28 cellular contexts compared by ENCODE assay signal in the genomic region with DNA sequence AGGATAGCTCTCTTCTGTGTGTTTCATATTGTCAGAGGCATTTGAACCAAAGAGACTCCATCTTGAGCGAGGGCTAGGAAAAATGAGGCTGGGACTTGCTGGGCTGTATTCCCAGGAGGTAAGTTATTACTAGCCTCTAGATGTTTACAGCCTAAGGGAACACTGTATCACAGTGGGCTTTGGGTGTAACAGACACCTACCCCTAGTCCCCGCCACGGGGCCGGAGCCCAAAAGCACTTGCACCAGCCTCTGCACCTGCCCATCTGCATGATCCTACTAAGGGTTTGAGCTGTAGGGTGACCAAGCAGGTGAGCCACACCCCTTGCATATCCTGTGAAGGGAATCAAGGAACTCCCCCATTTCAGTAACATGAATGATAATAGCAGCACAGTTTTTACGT.
"Had no signal": no experiment of that assay in that cellular context is flagged by ENCODE, and none has a peak within 500 bp of the region (broad histone marks: within the 10 kb centered on the region; RNA-seq: fewer than 3 reads in every experiment).

No MANE protein-coding gene starts in this region.

- H3K36me3 Mint-ChIP-seq: activated naive CD4-positive, alpha-beta T cell treated with anti-CD3 and anti-CD28 coated beads, Interleukin-2, amount 10 ng/mL, durations not matched to agents 7 days and 5 days; activated naive CD8-positive, alpha-beta T cell treated with anti-CD3 and anti-CD28 coated beads for 36 hours had no signal

- H3K27me3 ChIP-seq: adrenal gland, breast epithelium, SJCRH30 had no signal

- H3K9me3 ChIP-seq: adrenal gland, breast epithelium, SJCRH30, SK-N-SH had no signal

- H3K27ac Mint-ChIP-seq: activated CD4-positive, alpha-beta memory T cell treated with anti-CD3 and anti-CD28 coated beads, Interleukin-2, amount 10 ng/mL, durations not matched to agents 7 days and 5 days; activated CD4-positive, alpha-beta T cell treated with anti-CD3 and anti-CD28 coated beads for 36 hours; activated naive CD4-positive, alpha-beta T cell treated with anti-CD3 and anti-CD28 coated beads, Interleukin-2, amount 10 ng/mL, durations not matched to agents 7 days and 5 days; activated naive CD8-positive, alpha-beta T cell treated with anti-CD3 and anti-CD28 coated beads for 36 hours; activated T-helper 17 cell treated with anti-CD3 and anti-CD28 coated beads, Interleukin-2, amount 50 U/mL, for 72 hours had no signal

- ATAC-seq: activated CD4-positive, alpha-beta T cell treated with anti-CD3 and anti-CD28 coated beads for 36 hours; activated T-helper 17 cell treated with anti-CD3 and anti-CD28 coated beads, Interleukin-2, amount 50 U/mL, for 72 hours; K562; Panc1; Right ventricle myocardium inferior had no signal

- H3K27me3 Mint-ChIP-seq: activated CD4-positive, alpha-beta memory T cell treated with anti-CD3 and anti-CD28 coated beads, Interleukin-2, amount 10 ng/mL, durations not matched to agents 7 days and 5 days; activated CD4-positive, alpha-beta T cell treated with anti-CD3 and anti-CD28 coated beads for 36 hours; activated naive CD4-positive, alpha-beta T cell treated with anti-CD3 and anti-CD28 coated beads, Interleukin-2, amount 10 ng/mL, durations not matched to agents 7 days and 5 days; activated naive CD8-positive, alpha-beta T cell treated with anti-CD3 and anti-CD28 coated beads for 36 hours; activated T-helper 17 cell treated with anti-CD3 and anti-CD28 coated beads, Interleukin-2, amount 50 U/mL, for 72 hours had no signal

- H3K4me2 ChIP-seq: SK-N-SH had no signal

- H3K27ac ChIP-seq: adrenal gland, breast epithelium, SJCRH30, VCaP had no signal

- H3K4me3 Mint-ChIP-seq: activated CD4-positive, alpha-beta memory T cell treated with anti-CD3 and anti-CD28 coated beads, Interleukin-2, amount 10 ng/mL, durations not matched to agents 7 days and 5 days; activated CD4-positive, alpha-beta T cell treated with anti-CD3 and anti-CD28 coated beads for 36 hours; activated naive CD4-positive, alpha-beta T cell treated with anti-CD3 and anti-CD28 coated beads, Interleukin-2, amount 10 ng/mL, durations not matched to agents 7 days and 5 days; activated naive CD8-positive, alpha-beta T cell treated with anti-CD3 and anti-CD28 coated beads for 36 hours; activated T-helper 17 cell treated with anti-CD3 and anti-CD28 coated beads, Interleukin-2, amount 50 U/mL, for 72 hours had no signal

- H3K36me3 ChIP-seq: adrenal gland, breast epithelium, SJCRH30 had no signal

- H3K4me3 ChIP-seq: adrenal gland, breast epithelium, K562, SJCRH30 had no signal

- H3K9me3 Mint-ChIP-seq: activated CD4-positive, alpha-beta memory T cell treated with anti-CD3 and anti-CD28 coated beads, Interleukin-2, amount 10 ng/mL, durations not matched to agents 7 days and 5 days had no signal

- DNase-seq: activated CD4-positive, alpha-beta memory T cell treated with anti-CD3 and anti-CD28 coated beads, Interleukin-2, amount 10 ng/mL, durations not matched to agents 7 days and 5 days; activated CD4-positive, alpha-beta T cell treated with anti-CD3 and anti-CD28 coated beads for 36 hours; activated CD4-positive, alpha-beta T cell treated with anti-CD3 and anti-CD28 coated beads, Interleukin-2, amount 50 U/mL, for 1 hour; activated gamma-delta T cell; activated naive CD4-positive, alpha-beta T cell treated with anti-CD3 and anti-CD28 coated beads, Interleukin-2, amount 10 ng/mL, durations not matched to agents 7 days and 5 days; activated naive CD8-positive, alpha-beta T cell treated with anti-CD3 and anti-CD28 coated beads for 36 hours; activated T-cell treated with anti-CD3 and anti-CD28 coated beads for 4 hours; activated T-cell treated with anti-CD3 and anti-CD28 coated beads, Interleukin-2, amount 50 U/mL, for 48 hours; adrenal gland; aorta; Karpas-422; MM.1S; NCI-H1105; NCI-H1436; NCI-H1694 treated with DMSO at 0.1 percent for 48 hours; NCI-H2081; NCI-H510A treated with DMSO at 0.1 percent for 48 hours; NK-92 treated with Interleukin-12 subunit alpha and Interleukin-12 subunit beta, amount 100 ng/mL, for 24 hours; RPMI8226; SJCRH30; SK-N-SH; T-helper 1 cell had no signal

- H3K4me1 ChIP-seq: adrenal gland, breast epithelium, SJCRH30 had no signal

- H3K9ac ChIP-seq: SK-N-SH had no signal

- H3K4me1 Mint-ChIP-seq: activated CD4-positive, alpha-beta memory T cell treated with anti-CD3 and anti-CD28 coated beads, Interleukin-2, amount 10 ng/mL, durations not matched to agents 7 days and 5 days; activated CD4-positive, alpha-beta T cell treated with anti-CD3 and anti-CD28 coated beads for 36 hours; activated naive CD4-positive, alpha-beta T cell treated with anti-CD3 and anti-CD28 coated beads, Interleukin-2, amount 10 ng/mL, durations not matched to agents 7 days and 5 days; activated naive CD8-positive, alpha-beta T cell treated with anti-CD3 and anti-CD28 coated beads for 36 hours; activated T-helper 17 cell treated with anti-CD3 and anti-CD28 coated beads, Interleukin-2, amount 50 U/mL, for 72 hours had no signal
